Comparison of ENCODE assay signal across 8 cellular contexts in genomic region chr3:66407281-66408218, GRCh38.
DNase-seq lines count a peak whose midpoint lies in the region; ATAC-seq and TF ChIP-seq lines count a peak whose summit lies in the region.

No MANE protein-coding gene starts in this region.

- DNase-seq in BE2C (peak; percentile 79), T-helper 9 cell (peak; percentile 73), astrocyte of the cerebellum (ENCODE audit: low read depth) (no peak), NCI-H1436 (lab: John Stamatoyannopoulos, UW) (no peak)
- peak; percentile 50 to 68 for DNase-seq in stimulated activated CD4-positive, alpha-beta T cell treated with anti-CD3 and anti-CD28 coated beads, Interleukin-15, amount 100 ng/mL, for 48 hours (ENCODE audit: low read depth in 2 of 2)

- in situ Hi-C loops in astrocyte of the cerebellum (cut with HindIII; ENCODE audit: low sequenced_read_pairs) = loop anchor here (5.0 kb wide), 1 partner anchor 415 kb away; no protein-coding TSS in a partner anchor

- H3K27ac ChIP-seq in iPS-20b (ENCODE audit: low read length) = no peak overlapping the region

- ATAC-seq in GM18870 (IDR thresholded peaks at IDR 0.05; ENCODE audit: unreplicated experiment) (peak; percentile 64), HG03196 (IDR thresholded peaks at IDR 0.05; ENCODE audit: unreplicated experiment) (peak; percentile 84)

- H3K4me3 ChIP-seq in BE2C (ENCODE audit: low read depth, low read length) = no peak overlapping the region
- H3K4me3 ChIP-seq in astrocyte of the cerebellum (ENCODE audit: low read depth, low read length) = no peak overlapping the region
- no peak overlapping the region for H3K4me3 ChIP-seq in iPS-20b (ENCODE audit: low read length)

- H3K4me1 ChIP-seq in BE2C = no peaks in the 10 kb centered on the region
- peaks cover 9% of the 10 kb centered on the region; the same call in 1 of the 2 replicates for H3K4me1 ChIP-seq in iPS-20b (ENCODE audit: insufficient read depth, low read length)

- H3K9me3 ChIP-seq in BE2C (no peaks in the 10 kb centered on the region), iPS-20b (ENCODE audit: insufficient read depth, low read depth, low read length) (no peaks in the 10 kb centered on the region)

- H3K9ac ChIP-seq in iPS-20b (ENCODE audit: low read depth, low read length) = peak overlapping the region; percentile 26; the same call in 1 of the 2 replicates

- H3K27me3 ChIP-seq in BE2C = no peaks in the 10 kb centered on the region
- no peaks in the 10 kb centered on the region for H3K27me3 ChIP-seq in iPS-20b (ENCODE audit: insufficient read depth, low read length)

- peak; percentile 94 for TF ChIP-seq CTCF in BE2C (IDR thresholded peaks at IDR 0.05; ENCODE audit: low read depth, low read length)
- peak; percentile 93 for TF ChIP-seq CTCF in astrocyte of the cerebellum (IDR thresholded peaks at IDR 0.05; ENCODE audit: low read depth, low read length, missing control alignments)

- H3K36me3 ChIP-seq in BE2C (no peaks in the 10 kb centered on the region), iPS-20b (ENCODE audit: insufficient read depth, low read depth, low read length) (peaks cover 98% of the 10 kb centered on the region)

Comparison
In these comparisons a context has a peak if more than half of its experiments do, and no peak if none do; other contexts are left out.
1. DNase-seq: peak in BE2C (single experiment), T-helper 9 cell (single experiment) and stimulated activated CD4-positive, alpha-beta T cell treated with anti-CD3 and anti-CD28 coated beads, Interleukin-15, amount 100 ng/mL, for 48 hours (2 of 2); none in astrocyte of the cerebellum (single experiment) and NCI-H1436 (single experiment).